ENCODE assay signal across 16 cellular contexts in the genomic region with DNA sequence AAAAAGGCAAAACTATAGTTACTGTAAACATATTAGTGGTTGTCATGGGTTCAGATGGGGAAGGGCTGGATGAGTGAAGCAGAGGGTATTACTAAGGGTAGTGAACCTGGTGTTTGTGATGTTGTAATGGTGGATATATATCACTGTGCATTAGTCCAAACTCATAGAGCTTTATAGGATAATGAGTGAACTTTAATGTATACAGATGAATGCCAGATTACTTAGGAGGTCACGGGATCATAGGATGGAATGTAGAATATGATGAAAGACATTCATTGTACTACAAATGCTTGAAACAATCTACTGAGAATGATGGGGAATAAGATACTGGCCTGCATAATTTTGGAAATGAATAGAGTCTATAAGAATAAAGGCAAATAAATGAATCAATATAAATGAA.
"Had no signal": no experiment of that assay in that cellular context is flagged by ENCODE, and none has a peak within 500 bp of the region (broad histone marks: within the 10 kb centered on the region; RNA-seq: fewer than 3 reads in every experiment).

No MANE protein-coding gene starts in this region.

- H3K27me3 ChIP-seq: heart right ventricle, tibial artery had no signal

- DNase-seq: activated CD4-positive, alpha-beta T cell treated with anti-CD3 and anti-CD28 coated beads, Interleukin-2, amount 10 ng/mL, durations not matched to agents 24 days and 14 days; activated CD4-positive, CD25-positive, alpha-beta regulatory T cell; activated CD8-positive, alpha-beta T cell treated with anti-CD3 and anti-CD28 coated beads for 36 hours; activated naive CD4-positive, alpha-beta T cell treated with anti-CD3 and anti-CD28 coated beads for 36 hours; activated T-cell treated with anti-CD3 and anti-CD28 coated beads, Interleukin-2, amount 50 U/mL, for 24 hours; aorta; heart right ventricle; nucleus accumbens; stimulated activated CD4-positive, alpha-beta T cell treated with anti-CD3 and anti-CD28 coated beads, Interleukin-1b, Interleukin-23, amount 100 ng/mL, for 48 hours; stimulated activated CD8-positive, alpha-beta memory T cell treated with anti-CD3 and anti-CD28 coated beads, Interleukin-4, amount 100 ng/mL, for 48 hours; stimulated activated naive CD4-positive, alpha-beta T cell treated with Interleukin-2 at 50 U/mL for 16 hours; T-cell; tibial artery had no signal

- H3K4me1 ChIP-seq: heart right ventricle, tibial artery had no signal

- H3K4me3 ChIP-seq: coronary artery, heart right ventricle, tibial artery had no signal

- ATAC-seq: activated CD8-positive, alpha-beta T cell treated with anti-CD3 and anti-CD28 coated beads for 36 hours; heart right ventricle; natural killer cell treated with Interleukin-12 subunit alpha and Interleukin-12 subunit beta and Interleukin-15 and Interleukin-18, amount 100 ng/mL, for 72 hours; T-cell had no signal

- H3K36me3 ChIP-seq: heart right ventricle, tibial artery had no signal

- H3K9me3 ChIP-seq: tibial artery had no signal

- H3K27ac ChIP-seq: coronary artery, heart right ventricle, tibial artery had no signal

- FAIRE-seq: urothelium cell line had no signal
